Comparison of ENCODE assay signal across 8 cellular contexts in genomic region chr1:98661544-98662353, GRCh38. TPM values are rescaled to one million over a fixed set of nuclear protein-coding genes. Genes with fewer than 3 reads are reported as not detected.
A peak's percentile ranks its signal among the peaks of the same experiment; 100 is the strongest.
DNase-seq lines count a peak whose midpoint lies in the region; ATAC-seq, FAIRE-seq and TF ChIP-seq lines count a peak whose summit lies in the region.

Gene SNX7, plus strand, starts transcription at chr1:98661721. Its CDS starts 11 bp downstream, at chr1:98661732.

- FAIRE-seq in GM12891 (lab: Jason Lieb, UNC): peak; percentile 23

- H3K4me1 ChIP-seq in ACC112 (ENCODE audit: control insufficient read depth, insufficient read depth, low read length, unreplicated experiment): peaks cover 10% of the 10 kb centered on the region
- peaks cover 0 to 18% (median 6%) of the 10 kb centered on the region in 12 donors for H3K4me1 ChIP-seq in heart left ventricle
- H3K4me1 ChIP-seq in OCI-LY7 (ENCODE audit: insufficient read depth, low read length, poor library complexity, severe bottlenecking): no peaks in the 10 kb centered on the region

- H3K9me3 ChIP-seq in heart left ventricle (no peaks in the 10 kb centered on the region), OCI-LY7 (ENCODE audit: low read length) (no peaks in the 10 kb centered on the region)

- no peaks in the 10 kb centered on the region for H4K20me1 ChIP-seq in OCI-LY7 (ENCODE audit: insufficient read depth, low read length)

- H2AFZ ChIP-seq in ACC112 (ENCODE audit: low read length, unreplicated experiment) (peak within 1 kb of the TSS; percentile 72), OCI-LY7 (ENCODE audit: low read length) (no peak within 1 kb of the TSS)

- CTCF ChIA-PET in OCI-LY7 (lab: Charles Lee; ENCODE audit: unreplicated experiment): no interaction called here

- peak; percentile 88 for ATAC-seq in HG02870 (IDR thresholded peaks at IDR 0.05; ENCODE audit: unreplicated experiment)
- peak; percentile 92 to 99 (median 98) for ATAC-seq in heart left ventricle
- ATAC-seq in omental fat pad (ENCODE audit: low FRiP score): peak; percentile 100

- H3K4me2 ChIP-seq in OCI-LY7 (ENCODE audit: low read length): no peak within 1 kb of the TSS

- H3K27ac ChIP-seq in ACC112 (ENCODE audit: low read depth, low read length) (peak within 1 kb of the TSS; percentile 46), angular gyrus (ENCODE audit: low read depth, low read length) (peak within 1 kb of the TSS; percentile 27), heart left ventricle (peak within 1 kb of the TSS; percentile 70 to 87 (median 82)), OCI-LY7 (ENCODE audit: low read depth, low read length, poor library complexity, severe bottlenecking) (no peak within 1 kb of the TSS)

- H3K9me2 ChIP-seq in OCI-LY7 (ENCODE audit: insufficient read depth, low read length): no peaks in the 10 kb centered on the region

- DNase-seq in GM12891 (ENCODE audit: insufficient read length, low spot score): peak; percentile 23
- DNase-seq in NCI-H2227 treated with DMSO at 0.1 percent for 48 hours (lab: John Stamatoyannopoulos, UW): peak; percentile 73
- peak; percentile 80 to 90 (median 89) for DNase-seq in heart left ventricle
- peak; percentile 40 for DNase-seq in omental fat pad (ENCODE audit: low spot score)
- no peak for DNase-seq in OCI-LY7 (ENCODE audit: low spot score)

- TF ChIP-seq CTCF in heart left ventricle (IDR thresholded peaks at IDR 0.05) (peak in 5 of 12 donors; percentile 24 to 47 (median 38)), omental fat pad (IDR thresholded peaks at IDR 0.05) (no peak), OCI-LY7 (conservative IDR thresholded peaks at IDR 0.05; ENCODE audit: low read length) (no peak)

- H3K27me3 ChIP-seq in ACC112 (ENCODE audit: insufficient read depth, low read length): no peaks in the 10 kb centered on the region
- peaks cover 0 to 14% (median 0%) of the 10 kb centered on the region in 9 donors for H3K27me3 ChIP-seq in heart left ventricle

- POLR2A ChIA-PET in OCI-LY7 (lab: Charles Lee): no interaction called here

- H3K36me3 ChIP-seq in ACC112 (ENCODE audit: insufficient read depth, low read length) (no peaks in the 10 kb centered on the region), heart left ventricle (no peaks in the 10 kb centered on the region), OCI-LY7 (ENCODE audit: insufficient read depth, low read length) (no peaks in the 10 kb centered on the region)

- H3K79me2 ChIP-seq in ACC112 (ENCODE audit: control insufficient read depth, insufficient read depth, low read length, unreplicated experiment) (peaks cover 38% of the 10 kb centered on the region), OCI-LY7 (ENCODE audit: insufficient read depth, low read depth, low read length) (no peaks in the 10 kb centered on the region)

- H3K4me3 ChIP-seq in ACC112 (ENCODE audit: low read depth, low read length): peak within 1 kb of the TSS; percentile 83
- H3K4me3 ChIP-seq in heart left ventricle: peak within 1 kb of the TSS; percentile 65 to 88 (median 76)
- no peak within 1 kb of the TSS for H3K4me3 ChIP-seq in OCI-LY7 (ENCODE audit: low read depth, low read length, poor library complexity, severe bottlenecking)

- WGBS in heart left ventricle, 4 donors: 0% methylated on average over 28 to 80 of the region's 80 CpGs

- intact Hi-C loops in heart left ventricle (cut with DNase I) (no loop called here), OCI-LY7 (cut with micrococcal nuclease; ENCODE audit: unreplicated experiment) (no loop called here)

- no TSS peak for BruUV-seq in OCI-LY7 (replicated peaks; lab: Mats Ljungman, UMichigan)

- TF ChIP-seq POLR2A in GM12891 (IDR thresholded peaks at IDR 0.05; ENCODE audit: low read depth, low read length) (no peak), heart left ventricle (IDR thresholded peaks at IDR 0.05) (peak in 1 of 2 donors; percentile 59)

TF ChIP-seq in GM12891, 5 proteins besides CTCF, POLR2A, EP300 and RAD21:
- no peak for TF ChIP-seq SPI1 (IDR thresholded peaks at IDR 0.05; ENCODE audit: low read depth, low read length)

RNA-seq across cellular contexts. Expression of gene SNX7, which starts in this region (rescaled TPM):
- 0.09 TPM for polyA plus RNA-seq in GM12891 (2012; ENCODE audit: low read depth, missing spikeins)
- total RNA-seq in heart left ventricle (10 to 100 TPM; 11.8 to 24.2 (median 18.6) TPM), omental fat pad (10 to 100 TPM; 10.7 to 20.0 (median 14.8) TPM), OCI-LY7 (2022) (not detected in 2 replicates)
- polyA plus RNA-seq in heart left ventricle: 10 to 100 TPM in 1 of 2 donors, 1 to 10 TPM in 1; 3.9 to 39.1 TPM
- total RNA-seq in OCI-LY7 (2014; rRNA removed; shearing (Covaris generic)): not detected in 2 replicates

Comparison
In these comparisons a context has a peak if more than half of its experiments do, and no peak if none do; other contexts are left out.
1. RNA of gene SNX7 (total RNA-seq): 11.8 to 24.2 TPM in heart left ventricle and 10.7 to 20.0 TPM in omental fat pad; not detected in OCI-LY7; every median in the first group is over 10 times any median in the second.
2. Peak in every context shown above with its lines, with median percentiles within 50 percentile points of each other: ATAC-seq.